Comparison of ENCODE assay signal across 18 cellular contexts in the genomic region with DNA sequence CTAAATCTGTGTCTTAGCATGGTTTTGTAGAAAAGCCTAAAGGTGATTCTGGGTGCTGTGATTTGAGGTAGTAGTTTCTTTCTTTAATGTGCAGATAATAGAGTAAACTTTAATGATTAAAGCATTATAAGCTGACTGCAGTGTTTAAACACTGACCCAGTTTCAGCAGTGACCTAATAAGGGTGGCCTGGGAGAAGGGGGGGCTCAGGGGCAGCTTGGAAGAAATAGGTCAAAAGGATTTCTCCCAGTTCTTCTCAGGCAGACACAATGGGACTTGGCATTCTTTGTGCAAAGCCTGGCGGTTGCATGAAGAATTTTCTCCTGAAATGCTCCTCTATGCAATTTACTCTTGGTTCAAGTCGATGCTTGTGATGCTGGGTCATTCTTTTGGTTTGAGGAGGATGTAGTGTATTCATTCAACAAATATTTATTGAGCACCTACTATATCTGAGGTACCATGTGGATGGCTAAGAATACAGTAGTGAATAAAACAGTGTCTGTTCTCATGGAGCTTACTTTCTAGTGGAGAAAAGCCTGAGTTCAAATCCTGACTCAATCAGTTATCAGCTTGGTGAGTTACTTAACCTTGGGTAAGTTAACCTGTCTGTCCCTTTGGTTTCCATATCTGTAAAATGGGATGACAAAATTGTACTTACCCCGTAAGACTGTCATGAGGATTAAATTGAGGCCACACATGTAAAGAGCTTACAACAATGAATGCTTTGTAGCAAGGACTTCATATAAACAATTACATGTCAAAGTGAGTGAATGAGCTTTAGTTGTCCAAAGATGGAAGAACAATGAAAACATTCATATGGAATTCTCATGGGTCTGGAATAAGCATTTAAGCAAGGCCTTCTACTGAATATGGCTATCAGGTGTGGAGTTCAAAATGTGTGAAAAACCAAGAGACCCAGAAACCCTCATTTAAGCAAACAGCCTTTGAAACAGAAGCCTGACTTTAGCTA.
"Had no signal": no experiment of that assay in that cellular context is flagged by ENCODE, and none has a peak within 500 bp of the region (broad histone marks: within the 10 kb centered on the region; RNA-seq: fewer than 3 reads in every experiment).

No MANE protein-coding gene starts in this region.

- H3K9me3 ChIP-seq: esophagus muscularis mucosa, left ventricle myocardium inferior, mucosa of descending colon, tibial artery, uterus had no signal

- H3K27me3 Mint-ChIP-seq: central memory CD8-positive, alpha-beta T cell had no signal

- DNase-seq: activated CD4-positive, alpha-beta memory T cell treated with anti-CD3 and anti-CD28 coated beads, Interleukin-2, amount 10 ng/mL, durations not matched to agents 7 days and 5 days; activated gamma-delta T cell; activated T-cell treated with anti-CD3 and anti-CD28 coated beads, Interleukin-2, amount 50 U/mL, for 48 hours; cortex of kidney; effector CD4-positive, alpha-beta T cell; left ventricle myocardium inferior; mucosa of descending colon; naive thymus-derived CD8-positive, alpha-beta T cell; stimulated activated CD4-positive, alpha-beta T cell treated with anti-CD3 and anti-CD28 coated beads, Interleukin-12 subunit alpha, Interleukin-12 subunit beta, amount 100 ng/mL, for 4 hours; stimulated activated naive B cell treated with anti-CD40 and anti-IgM and Interleukin-4, amounts not matched to agents 10 μg/mL and 1 μg/mL and 100 μg/mL, for 72 hours; tibial artery; uterus had no signal

- H3K36me3 Mint-ChIP-seq: activated naive CD4-positive, alpha-beta T cell treated with anti-CD3 and anti-CD28 coated beads, Interleukin-2, amount 50 U/mL, for 72 hours; brain; naive thymus-derived CD8-positive, alpha-beta T cell had no signal

- H3K36me3 ChIP-seq: esophagus muscularis mucosa, left ventricle myocardium inferior, tibial artery, uterus had no signal

- H3K9me3 Mint-ChIP-seq: activated CD4-positive, alpha-beta memory T cell treated with anti-CD3 and anti-CD28 coated beads, Interleukin-2, amount 10 ng/mL, durations not matched to agents 7 days and 5 days; activated naive CD4-positive, alpha-beta T cell treated with anti-CD3 and anti-CD28 coated beads, Interleukin-2, amount 50 U/mL, for 72 hours; central memory CD8-positive, alpha-beta T cell; memory B cell; naive thymus-derived CD8-positive, alpha-beta T cell; stimulated activated naive B cell treated with anti-CD40 and anti-IgM and Interleukin-4, amounts not matched to agents 10 μg/mL and 1 μg/mL and 100 μg/mL, for 72 hours had no signal

- H3K4me3 ChIP-seq: esophagus muscularis mucosa, left ventricle myocardium inferior, mucosa of descending colon, tibial artery, uterus had no signal

- H3K27me3 ChIP-seq: esophagus muscularis mucosa, tibial artery, uterus had no signal

- ATAC-seq: mucosa of descending colon; naive thymus-derived CD8-positive, alpha-beta T cell had no signal

- H3K4me3 Mint-ChIP-seq: activated CD4-positive, alpha-beta memory T cell treated with anti-CD3 and anti-CD28 coated beads, Interleukin-2, amount 10 ng/mL, durations not matched to agents 7 days and 5 days; brain; central memory CD8-positive, alpha-beta T cell; memory B cell; naive thymus-derived CD8-positive, alpha-beta T cell; stimulated activated naive B cell treated with anti-CD40 and anti-IgM and Interleukin-4, amounts not matched to agents 10 μg/mL and 1 μg/mL and 100 μg/mL, for 72 hours had no signal

- H3K27ac Mint-ChIP-seq: activated CD4-positive, alpha-beta memory T cell treated with anti-CD3 and anti-CD28 coated beads, Interleukin-2, amount 10 ng/mL, durations not matched to agents 7 days and 5 days; activated naive CD4-positive, alpha-beta T cell treated with anti-CD3 and anti-CD28 coated beads, Interleukin-2, amount 50 U/mL, for 72 hours; memory B cell; naive thymus-derived CD8-positive, alpha-beta T cell; stimulated activated naive B cell treated with anti-CD40 and anti-IgM and Interleukin-4, amounts not matched to agents 10 μg/mL and 1 μg/mL and 100 μg/mL, for 72 hours had no signal

- H3K27ac ChIP-seq: esophagus muscularis mucosa, left ventricle myocardium inferior, tibial artery, uterus, VCaP had no signal
